In genomic region chr2:17713291-17713690, GRCh38 we compare ENCODE assay signal across 19 cellular contexts. TPM values are rescaled to one million over a fixed set of nuclear protein-coding genes. Genes with fewer than 3 reads are reported as not detected.
DNase-seq lines count a peak whose midpoint lies in the region; ATAC-seq and TF ChIP-seq lines count a peak whose summit lies in the region.
"Had no signal": no experiment of that assay in that cellular context is flagged by ENCODE, and none has a peak within 500 bp of the region (broad histone marks: within the 10 kb centered on the region; RNA-seq: fewer than 3 reads in every experiment).

No MANE protein-coding gene starts in this region.

- intact Hi-C loops in Right ventricle myocardium superior (cut with DNase I) (no loop called here), left ventricle myocardium inferior (cut with micrococcal nuclease) (no loop called here)

- H3K27ac ChIP-seq in left ventricle myocardium inferior (replicated peaks) (no peak overlapping the region), cingulate gyrus (ENCODE audit: low read depth, low read length) (peak overlapping the region; percentile 50)
- H3K27ac ChIP-seq: A549 had no signal

- H3K36me3 Mint-ChIP-seq in memory B cell, result peaks cover 21% of the 10 kb centered on the region

- no peaks in the 10 kb centered on the region for H3K27me3 ChIP-seq in left ventricle myocardium inferior (ENCODE audit: low read depth)

- no peaks in the 10 kb centered on the region for H3K4me1 Mint-ChIP-seq in memory B cell
- H3K4me1 Mint-ChIP-seq: H9 had no signal

- H3K4me1 ChIP-seq in left ventricle myocardium inferior, result peaks cover 14% of the 10 kb centered on the region
- H3K4me1 ChIP-seq: A549 had no signal

- H3K4me3 ChIP-seq in left ventricle myocardium inferior, result no peak overlapping the region
- H3K4me3 ChIP-seq: A549 had no signal

- H3K27ac Mint-ChIP-seq in memory B cell, result peak overlapping the region; percentile 14
- H3K27ac Mint-ChIP-seq: H9 had no signal

- H3K9me3 Mint-ChIP-seq in memory B cell, result no peaks in the 10 kb centered on the region
- H3K9me3 Mint-ChIP-seq: H9 had no signal

- no peaks in the 10 kb centered on the region for H3K9me3 ChIP-seq in left ventricle myocardium inferior (replicated peaks)
- H3K9me3 ChIP-seq: A549 had no signal

- no peak for TF ChIP-seq CTCF in left ventricle myocardium inferior (IDR thresholded peaks at IDR 0.05; ENCODE audit: borderline replicate concordance)

- DNase-seq in Right ventricle myocardium superior (no peak), left ventricle myocardium inferior (no peak), memory B cell (ENCODE audit: low spot score in 2 of 2) (no peak), superior temporal gyrus (ENCODE audit: extremely low spot score) (peak; percentile 62), NCI-H2029 (lab: John Stamatoyannopoulos, UW) (no peak), T-helper 9 cell (no peak)
- DNase-seq: H9, MM.1S, NCI-H1092, NCI-H1436 treated with DMSO at 0.1 percent for 48 hours, NCI-H2029 treated with DMSO at 0.1 percent for 48 hours, NCI-H2171, NCI-H526, PC-3, RPMI8226, SIG-M5 had no signal

- H3K4me3 Mint-ChIP-seq in memory B cell, result no peak overlapping the region
- H3K4me3 Mint-ChIP-seq: H9 had no signal

- H3K36me3 ChIP-seq in left ventricle myocardium inferior, result peaks cover 75% of the 10 kb centered on the region

- ATAC-seq in Right ventricle myocardium superior (ENCODE audit: poor library complexity) (peak; percentile 42), memory B cell (ENCODE audit: low read depth) (no peak), HG03354 (IDR thresholded peaks at IDR 0.05; ENCODE audit: poor library complexity, severe bottlenecking, unreplicated experiment) (no peak)
- ATAC-seq: A549, PC-3 had no signal

- no peaks in the 10 kb centered on the region for H3K27me3 Mint-ChIP-seq in memory B cell

RNA-seq across cellular contexts. Expression of gene SMC6, which starts 40.3 kb away (rescaled TPM):
- total RNA-seq in Right ventricle myocardium superior (12.1 TPM), left ventricle myocardium inferior (13.3 TPM)

RNA-seq across cellular contexts. Expression of gene GEN1, which starts 40.6 kb away (rescaled TPM):
- total RNA-seq in Right ventricle myocardium superior, result 4.5 TPM
- total RNA-seq in left ventricle myocardium inferior, result 4.3 TPM
